In genomic region chr14:51121096-51121495, GRCh38 we compare ENCODE assay signal across 19 cellular contexts. TPM values are rescaled to one million over a fixed set of nuclear protein-coding genes. Genes with fewer than 3 reads are reported as not detected.
DNase-seq lines count a peak whose midpoint lies in the region; FAIRE-seq and TF ChIP-seq lines count a peak whose summit lies in the region.
"Had no signal": no experiment of that assay in that cellular context is flagged by ENCODE, and none has a peak within 500 bp of the region (broad histone marks: within the 10 kb centered on the region; RNA-seq: fewer than 3 reads in every experiment).

No MANE protein-coding gene starts in this region.

- no peaks in the 10 kb centered on the region for H4K20me1 ChIP-seq in endothelial cell of umbilical vein (replicated peaks; ENCODE audit: control insufficient read depth, extremely low read depth, insufficient read depth, low read length)

- H3K4me3 Mint-ChIP-seq in osteocyte (ENCODE audit: unreplicated experiment) = no peak overlapping the region
- H3K4me3 Mint-ChIP-seq: B cell; CD8-positive, alpha-beta T cell had no signal

- H3K4me3 ChIP-seq in HUES6 (ENCODE audit: low read depth, low read length) (no peak overlapping the region), endothelial cell of umbilical vein (replicated peaks in 1 of 3; ENCODE audit: insufficient read depth in 1 of 3, low read depth in 1 of 3, low read length in 3 of 3) (no peak overlapping the region)

- H3K9me1 ChIP-seq in endothelial cell of umbilical vein (replicated peaks; ENCODE audit: control insufficient read depth, extremely low read depth, insufficient read depth, low read length) = no peaks in the 10 kb centered on the region

- FAIRE-seq in endothelial cell of umbilical vein (lab: Jason Lieb, UNC) = peak; percentile 64

- intact Hi-C loops in endothelial cell of umbilical vein (cut with micrococcal nuclease) = no loop called here

- BruUV-seq in endothelial cell of umbilical vein (replicated peaks; lab: Mats Ljungman, UMichigan) = no TSS peak

- no peak for TF ChIP-seq CTCF in endothelial cell of umbilical vein (IDR thresholded peaks at IDR 0.05; ENCODE audit: extremely low read depth in 1 of 2, insufficient read depth in 1 of 2, low read depth in 1 of 2, low read length in 2 of 2)
- TF ChIP-seq CTCF in osteocyte (IDR thresholded peaks at IDR 0.05) = no peak

- peak overlapping the region; percentile 5 for H3K4me2 ChIP-seq in endothelial cell of umbilical vein (ENCODE audit: insufficient read depth, low read length)

- TF ChIP-seq POLR2A in endothelial cell of umbilical vein (IDR thresholded peaks at IDR 0.05; ENCODE audit: low read depth, low read length) = no peak

- peak; percentile 48 for DNase-seq in NOMO-1 treated with dmso at 0.1 percent for 144 hours (lab: John Stamatoyannopoulos, UW; ENCODE audit: unreplicated experiment)
- peak; percentile 56 for DNase-seq in endothelial cell of umbilical vein (ENCODE audit: low read depth, low spot score)
- no peak for DNase-seq in osteocyte (ENCODE audit: extremely low spot score, unreplicated experiment)
- DNase-seq in islet precursor cell = no peak
- no peak for DNase-seq in C1 segment of cervical spinal cord (lab: John Stamatoyannopoulos, UW)
- no peak for DNase-seq in dedifferentiated amniotic fluid mesenchymal stem cell (ENCODE audit: extremely low spot score)
- DNase-seq in DMS114 treated with DMSO at 0.1 percent for 48 hours (lab: John Stamatoyannopoulos, UW; ENCODE audit: unreplicated experiment) = no peak
- DNase-seq: CD8-positive, alpha-beta T cell; EL; HCEC 1CT; NCI-H1105; NCI-H1930; NCI-H2171; NCI-H446 treated with DMSO at 0.1 percent for 48 hours; NCI-H82; SIG-M5 had no signal

- H3K4me1 Mint-ChIP-seq in osteocyte (ENCODE audit: unreplicated experiment) = peaks cover 29% of the 10 kb centered on the region
- H3K4me1 Mint-ChIP-seq: B cell had no signal

- peaks cover 3% of the 10 kb centered on the region for H3K27me3 Mint-ChIP-seq in osteocyte (ENCODE audit: unreplicated experiment)
- H3K27me3 Mint-ChIP-seq: B cell had no signal

- POLR2A ChIA-PET in endothelial cell of umbilical vein (lab: Charles Lee) = no interaction called here

- peak overlapping the region; percentile 73 for H3K27ac Mint-ChIP-seq in osteocyte (ENCODE audit: unreplicated experiment)
- H3K27ac Mint-ChIP-seq: B cell; CD8-positive, alpha-beta T cell had no signal

- peaks cover 18% of the 10 kb centered on the region for H3K4me1 ChIP-seq in HUES6 (ENCODE audit: control insufficient read depth, insufficient read depth, low read length)
- peaks cover 14% of the 10 kb centered on the region for H3K4me1 ChIP-seq in endothelial cell of umbilical vein (ENCODE audit: control insufficient read depth, extremely low read depth, insufficient read depth, low read length)

- CTCF ChIA-PET in endothelial cell of umbilical vein (lab: Charles Lee) = no interaction called here

- H3K9ac ChIP-seq in HUES6 (ENCODE audit: low read length) = no peak overlapping the region
- no peak overlapping the region for H3K9ac ChIP-seq in endothelial cell of umbilical vein (replicated peaks; ENCODE audit: extremely low read depth, insufficient read depth, low read length)

- H3K79me2 ChIP-seq in endothelial cell of umbilical vein (ENCODE audit: control insufficient read depth, insufficient read depth, low read length) = no peaks in the 10 kb centered on the region

- H3K9me3 ChIP-seq in HUES6 (ENCODE audit: control insufficient read depth, insufficient read depth, low read depth, low read length) (no peaks in the 10 kb centered on the region; the same call in 1 of the 2 replicates), endothelial cell of umbilical vein (replicated peaks; ENCODE audit: control insufficient read depth, insufficient read depth, low read length) (no peaks in the 10 kb centered on the region)

- H3K9me3 Mint-ChIP-seq in osteocyte (ENCODE audit: unreplicated experiment) = no peaks in the 10 kb centered on the region
- H3K9me3 Mint-ChIP-seq: CD8-positive, alpha-beta T cell had no signal

- H2AFZ ChIP-seq in endothelial cell of umbilical vein (ENCODE audit: low read depth, low read length) = no peak overlapping the region

- H3K27me3 ChIP-seq in HUES6 (ENCODE audit: control insufficient read depth, insufficient read depth, low read length) (no peaks in the 10 kb centered on the region), endothelial cell of umbilical vein (ENCODE audit: control insufficient read depth in 2 of 2, insufficient read depth in 2 of 2, low read length in 2 of 2) (peaks cover 0 to 3% of the 10 kb centered on the region in 2 experiments)

- 0 out of 2 replicates have a peak overlapping the region, but pooled peaks have one; percentile 11 for H3K27ac ChIP-seq in HUES6 (ENCODE audit: low read depth, low read length)
- no peak overlapping the region for H3K27ac ChIP-seq in endothelial cell of umbilical vein (ENCODE audit: insufficient read depth, low read depth, low read length)

- H3K36me3 Mint-ChIP-seq in osteocyte (ENCODE audit: unreplicated experiment) = no peaks in the 10 kb centered on the region
- H3K36me3 Mint-ChIP-seq: CD8-positive, alpha-beta T cell had no signal

- H3K36me3 ChIP-seq in HUES6 (ENCODE audit: control insufficient read depth, insufficient read depth, low read length) (no peaks in the 10 kb centered on the region), endothelial cell of umbilical vein (ENCODE audit: control insufficient read depth in 2 of 2, extremely low read depth in 1 of 2, insufficient read depth in 2 of 2, low read length in 2 of 2) (no peaks in the 10 kb centered on the region)

- dilution Hi-C loops in endothelial cell of umbilical vein (cut with MboI; ENCODE audit: extremely low pct_ligation_motif_present, low sequenced_read_pairs) = no loop called here

TF ChIP-seq in endothelial cell of umbilical vein, 7 proteins besides CTCF, POLR2A, EP300 and RAD21:
- no peak for TF ChIP-seq FOS (IDR thresholded peaks at IDR 0.05; ENCODE audit: borderline replicate concordance, insufficient read depth, low read length)
- no peak for TF ChIP-seq JUN (IDR thresholded peaks at IDR 0.05; ENCODE audit: borderline replicate concordance, insufficient read depth, insufficient read length, low read depth)
- TF ChIP-seq MYC (IDR thresholded peaks at IDR 0.05; ENCODE audit: low read depth, low read length) = no peak
- no peak for TF ChIP-seq POLR2AphosphoS5 (IDR thresholded peaks at IDR 0.05; ENCODE audit: insufficient read depth, low read depth, low read length)
- no peak for TF ChIP-seq EZH2 (IDR thresholded peaks at IDR 0.05; ENCODE audit: borderline replicate concordance, low read depth, low read length, severe bottlenecking)
- no peak for TF ChIP-seq MAX (IDR thresholded peaks at IDR 0.05; ENCODE audit: insufficient read depth, insufficient read length)
- TF ChIP-seq GATA2 (IDR thresholded peaks at IDR 0.05; ENCODE audit: insufficient read depth, insufficient read length, low read depth, low read length) = no peak
TF ChIP-seq in endothelial cell of umbilical vein: peak in this region for 0.

RNA-seq across cellular contexts. Expression of gene TRIM9, which starts 26.2 kb away (rescaled TPM):
- total RNA-seq in endothelial cell of umbilical vein = not detected in 2 replicates
- 0.02 TPM in 1 of 2 replicates, not detected in the other for polyA plus RNA-seq in endothelial cell of umbilical vein
- polyA plus RNA-seq in endothelial cell of umbilical vein (2011; cell fraction: cytosol; rRNA removed) = 0.01 TPM in 1 of 2 replicates, not detected in the other
- polyA plus RNA-seq in endothelial cell of umbilical vein (2011; cell fraction: nucleus; rRNA removed) = not detected in 2 replicates
- polyA plus RNA-seq in endothelial cell of umbilical vein (2012) = not detected in 2 replicates
- not detected in 2 replicates for polyA minus RNA-seq in endothelial cell of umbilical vein
- not detected for polyA minus RNA-seq in endothelial cell of umbilical vein (2011; cell fraction: cytosol; rRNA and poly(A)+ RNA removed)
- not detected in 2 replicates for polyA minus RNA-seq in endothelial cell of umbilical vein (2011; cell fraction: nucleus; rRNA and poly(A)+ RNA removed)
- total RNA-seq in osteocyte = 4.4 and 4.8 TPM in 2 replicates
- total RNA-seq: HT-29 had no signal

Comparison
In these comparisons a context has a peak if more than half of its experiments do, and no peak if none do; other contexts are left out.
1. DNase-seq: peak in NOMO-1 treated with dmso at 0.1 percent for 144 hours (single experiment) and endothelial cell of umbilical vein (single experiment); none in osteocyte (single experiment), islet precursor cell (single experiment), C1 segment of cervical spinal cord (0 of 14), dedifferentiated amniotic fluid mesenchymal stem cell (single experiment) and DMS114 treated with DMSO at 0.1 percent for 48 hours (single experiment).